ENCODE assay signal across 18 cellular contexts in genomic region chr13:100090861-100091260, GRCh38. TPM values are rescaled to one million over a fixed set of nuclear protein-coding genes. Genes with fewer than 3 reads are reported as not detected.
A peak's percentile ranks its signal among the peaks of the same experiment; 100 is the strongest.
DNase-seq lines count a peak whose midpoint lies in the region; ATAC-seq and TF ChIP-seq lines count a peak whose summit lies in the region.
"Had no signal": no experiment of that assay in that cellular context is flagged by ENCODE, and none has a peak within 500 bp of the region (broad histone marks: within the 10 kb centered on the region; RNA-seq: fewer than 3 reads in every experiment).

No MANE protein-coding gene starts in this region.

- TF ChIP-seq CTCF in endodermal cell (conservative IDR thresholded peaks at IDR 0.05) (no peak), nephron progenitor cell (IDR thresholded peaks at IDR 0.05) (no peak)

- no peaks in the 10 kb centered on the region for H3K36me3 ChIP-seq in CD8-positive, alpha-beta memory T cell (ENCODE audit: insufficient read depth, low read length)
- H3K36me3 ChIP-seq in HUES48 (ENCODE audit: control insufficient read depth, insufficient read depth, low read length) (peaks cover 17% of the 10 kb centered on the region), endodermal cell (ENCODE audit: control insufficient read depth, insufficient read depth, low read length) (peaks cover 47% of the 10 kb centered on the region)
- H3K36me3 ChIP-seq: adrenal gland, ovary had no signal

- no peaks in the 10 kb centered on the region for H3K9me3 Mint-ChIP-seq in CD8-positive, alpha-beta memory T cell
- H3K9me3 Mint-ChIP-seq in endodermal cell (peaks cover 4% of the 10 kb centered on the region), nephron progenitor cell (peaks cover 21% of the 10 kb centered on the region)
- H3K9me3 Mint-ChIP-seq: activated T-cell treated with anti-CD3 and anti-CD28 coated beads, Interleukin-2, amount 50 U/mL, for 24 hours; central memory CD8-positive, alpha-beta T cell had no signal

- POLR2A ChIA-PET in CD8-positive, alpha-beta memory T cell (lab: Charles Lee) = no interaction called here

- H3K9ac ChIP-seq in HUES48 (ENCODE audit: low read depth, low read length) = no peak overlapping the region
- H3K9ac ChIP-seq in endodermal cell (ENCODE audit: extremely low read depth, low read length, poor library complexity, severe bottlenecking) = no peak overlapping the region

- H3K27me3 ChIP-seq in CD8-positive, alpha-beta memory T cell (ENCODE audit: insufficient read depth, low read length, poor library complexity, severe bottlenecking) = no peaks in the 10 kb centered on the region
- H3K27me3 ChIP-seq in HUES48 (ENCODE audit: control insufficient read depth, insufficient read depth, low read length) (no peaks in the 10 kb centered on the region), endodermal cell (ENCODE audit: control insufficient read depth, insufficient read depth, low read length, poor library complexity, severe bottlenecking) (no peaks in the 10 kb centered on the region)
- H3K27me3 ChIP-seq: adrenal gland, ovary, testis had no signal

- H3K4me3 ChIP-seq in CD8-positive, alpha-beta memory T cell (ENCODE audit: low read length) = no peak overlapping the region
- 0 out of 2 replicates have a peak overlapping the region, but pooled peaks have one; percentile 96 for H3K4me3 ChIP-seq in HUES48 (ENCODE audit: low read depth, low read length)
- peak overlapping the region; percentile 92 for H3K4me3 ChIP-seq in endodermal cell (ENCODE audit: low read length)
- H3K4me3 ChIP-seq: testis had no signal

- H3K36me3 Mint-ChIP-seq in CD8-positive, alpha-beta memory T cell = peaks cover 3 to 9% (median 6%) of the 10 kb centered on the region in 3 donors
- H3K36me3 Mint-ChIP-seq in endodermal cell (ENCODE audit: low read depth) = peaks cover 48% of the 10 kb centered on the region
- peaks cover 36% of the 10 kb centered on the region for H3K36me3 Mint-ChIP-seq in nephron progenitor cell (ENCODE audit: low read depth)

- H3K27me3 Mint-ChIP-seq in CD8-positive, alpha-beta memory T cell = no peaks in the 10 kb centered on the region
- H3K27me3 Mint-ChIP-seq in endodermal cell (ENCODE audit: insufficient read depth) (no peaks in the 10 kb centered on the region), nephron progenitor cell (ENCODE audit: low read depth, poor library complexity) (no peaks in the 10 kb centered on the region)
- H3K27me3 Mint-ChIP-seq: activated T-cell treated with anti-CD3 and anti-CD28 coated beads, Interleukin-2, amount 50 U/mL, for 24 hours; central memory CD8-positive, alpha-beta T cell had no signal

- 96 to 100% methylated on average over 1 of the region's 1 CpG for WGBS in endodermal cell (ENCODE audit: insufficient coverage in 1 of 2, insufficient read length in 1 of 2), 2 experiments

- H3K9me3 ChIP-seq in CD8-positive, alpha-beta memory T cell (ENCODE audit: low read length) = no peaks in the 10 kb centered on the region
- H3K9me3 ChIP-seq in HUES48 (ENCODE audit: control insufficient read depth, insufficient read depth, low read length) (no peaks in the 10 kb centered on the region), endodermal cell (ENCODE audit: control insufficient read depth, low read length) (peaks cover 10% of the 10 kb centered on the region)
- H3K9me3 ChIP-seq: adrenal gland, ovary, testis had no signal

- peak overlapping the region in 4 of 7 donors; percentile 8 to 95 (median 68) for H3K4me3 Mint-ChIP-seq in CD8-positive, alpha-beta memory T cell
- H3K4me3 Mint-ChIP-seq in endodermal cell (peak overlapping the region; percentile 87), nephron progenitor cell (peak overlapping the region; percentile 0)

- CTCF ChIA-PET in CD8-positive, alpha-beta memory T cell (lab: Charles Lee) = no interaction called here

- H3K4me1 ChIP-seq in CD8-positive, alpha-beta memory T cell (ENCODE audit: insufficient read depth, low read length) = peaks cover 19% of the 10 kb centered on the region
- H3K4me1 ChIP-seq in HUES48 (ENCODE audit: control insufficient read depth, insufficient read depth, low read length) (peaks cover 14% of the 10 kb centered on the region), endodermal cell (ENCODE audit: control insufficient read depth, insufficient read depth, low read length) (peaks cover 2% of the 10 kb centered on the region)

- H3K4me1 Mint-ChIP-seq in CD8-positive, alpha-beta memory T cell = peaks cover 33 to 44% (median 42%) of the 10 kb centered on the region in 3 donors
- peaks cover 36% of the 10 kb centered on the region for H3K4me1 Mint-ChIP-seq in endodermal cell
- peaks cover 40% of the 10 kb centered on the region for H3K4me1 Mint-ChIP-seq in nephron progenitor cell

- peak overlapping the region in 1 of 8 donors; percentile 24 for H3K27ac Mint-ChIP-seq in CD8-positive, alpha-beta memory T cell
- H3K27ac Mint-ChIP-seq in endodermal cell (no peak overlapping the region), nephron progenitor cell (no peak overlapping the region)
- H3K27ac Mint-ChIP-seq: activated T-cell treated with anti-CD3 and anti-CD28 coated beads, Interleukin-2, amount 50 U/mL, for 24 hours had no signal

- ATAC-seq in GM18868 (IDR thresholded peaks at IDR 0.05; ENCODE audit: unreplicated experiment) = no peak

- no peak for DNase-seq in CD8-positive, alpha-beta memory T cell
- DNase-seq in endodermal cell (no peak), nephron progenitor cell (no peak), EL (no peak), GOT3 (lab: John Stamatoyannopoulos, UW) (no peak)
- DNase-seq: activated T-cell treated with anti-CD3 and anti-CD28 coated beads, Interleukin-2, amount 50 U/mL, for 24 hours; adrenal gland; GDM1; head of caudate nucleus; mesendoderm; NCI-H2029 treated with DMSO at 0.1 percent for 48 hours; NCI-H526; ovary; stimulated activated CD4-positive, alpha-beta T cell treated with anti-CD3 and anti-CD28 coated beads, Interleukin-4, amount 100 ng/mL, for 24 hours; testis had no signal

- no peak overlapping the region for H3K27ac ChIP-seq in CD8-positive, alpha-beta memory T cell (ENCODE audit: low read depth, low read length)
- H3K27ac ChIP-seq in HUES48 (ENCODE audit: low read depth, low read length) = no peak overlapping the region
- H3K27ac ChIP-seq in endodermal cell (ENCODE audit: low read depth, low read length) = no peak overlapping the region
- H3K27ac ChIP-seq: adrenal gland, ovary, testis had no signal

RNA-seq across cellular contexts. Expression of gene PCCA, which starts 2.0 kb away (rescaled TPM):
- total RNA-seq in CD8-positive, alpha-beta memory T cell = 1 to 10 TPM; 6.1 to 6.2 TPM
- polyA plus RNA-seq in CD8-positive, alpha-beta memory T cell = 9.5 TPM
- total RNA-seq in endodermal cell = 10 to 100 TPM; 60.2 to 67.2 TPM
- polyA plus RNA-seq in endodermal cell (2013, experiment 1 of 2) = 57.6 TPM
- 59.6 TPM for polyA plus RNA-seq in endodermal cell (2013, experiment 2 of 2)

Comparison
In these comparisons a context has a peak if more than half of its experiments do, and no peak if none do; other contexts are left out.
1. H3K4me3 Mint-ChIP-seq: peak in every context shown above with its lines; median percentile 87 in endodermal cell; 68 in CD8-positive, alpha-beta memory T cell; 0 in nephron progenitor cell.
2. RNA of gene PCCA, which starts 2.0 kb away (total RNA-seq): 60.2 to 67.2 TPM in endodermal cell; 6.1 to 6.2 TPM in CD8-positive, alpha-beta memory T cell; every median in the first group is over 4 times any median in the second.